ENCODE assay signal across 8 cellular contexts in genomic region chr16:76265434-76266045, GRCh38. TPM values are rescaled to one million over a fixed set of nuclear protein-coding genes. Genes with fewer than 3 reads are reported as not detected.
DNase-seq lines count a peak whose midpoint lies in the region; ATAC-seq and TF ChIP-seq lines count a peak whose summit lies in the region.

No MANE protein-coding gene starts in this region.

- no peak overlapping the region for H3K4me3 ChIP-seq in mucosa of descending colon

- intact Hi-C loops in mucosa of descending colon (cut with DNase I, micrococcal nuclease): no loop called here

- no peak overlapping the region for H3K27ac Mint-ChIP-seq in activated naive CD8-positive, alpha-beta T cell treated with anti-CD3 and anti-CD28 coated beads, Interleukin-2, amount 50 U/mL, for 24 hours
- no peak overlapping the region for H3K27ac Mint-ChIP-seq in natural killer cell treated with Interleukin-12 subunit alpha and Interleukin-12 subunit beta and Interleukin-15 and Interleukin-18, amount 100 ng/mL, for 72 hours

- ATAC-seq in GM21786 (IDR thresholded peaks at IDR 0.05; ENCODE audit: unreplicated experiment) (peak; percentile 81), mucosa of descending colon (peak; percentile 73)
- no peak for ATAC-seq in activated naive CD8-positive, alpha-beta T cell treated with anti-CD3 and anti-CD28 coated beads, Interleukin-2, amount 50 U/mL, for 24 hours
- no peak for ATAC-seq in natural killer cell treated with Interleukin-12 subunit alpha and Interleukin-12 subunit beta and Interleukin-15 and Interleukin-18, amount 100 ng/mL, for 72 hours

- no peak overlapping the region for H3K4me3 Mint-ChIP-seq in activated naive CD8-positive, alpha-beta T cell treated with anti-CD3 and anti-CD28 coated beads, Interleukin-2, amount 50 U/mL, for 24 hours
- H3K4me3 Mint-ChIP-seq in natural killer cell treated with Interleukin-12 subunit alpha and Interleukin-12 subunit beta and Interleukin-15 and Interleukin-18, amount 100 ng/mL, for 72 hours: no peak overlapping the region

- peaks cover 24% of the 10 kb centered on the region for H3K9me3 Mint-ChIP-seq in activated naive CD8-positive, alpha-beta T cell treated with anti-CD3 and anti-CD28 coated beads, Interleukin-2, amount 50 U/mL, for 24 hours
- peaks cover 10% of the 10 kb centered on the region for H3K9me3 Mint-ChIP-seq in natural killer cell treated with Interleukin-12 subunit alpha and Interleukin-12 subunit beta and Interleukin-15 and Interleukin-18, amount 100 ng/mL, for 72 hours

- TF ChIP-seq CTCF in mucosa of descending colon (IDR thresholded peaks at IDR 0.05): peak; percentile 40

- H3K27me3 Mint-ChIP-seq in activated naive CD8-positive, alpha-beta T cell treated with anti-CD3 and anti-CD28 coated beads, Interleukin-2, amount 50 U/mL, for 24 hours: peaks cover 1% of the 10 kb centered on the region
- H3K27me3 Mint-ChIP-seq in natural killer cell treated with Interleukin-12 subunit alpha and Interleukin-12 subunit beta and Interleukin-15 and Interleukin-18, amount 100 ng/mL, for 72 hours: no peaks in the 10 kb centered on the region

- H3K4me1 Mint-ChIP-seq in activated naive CD8-positive, alpha-beta T cell treated with anti-CD3 and anti-CD28 coated beads, Interleukin-2, amount 50 U/mL, for 24 hours: no peaks in the 10 kb centered on the region
- no peaks in the 10 kb centered on the region for H3K4me1 Mint-ChIP-seq in natural killer cell treated with Interleukin-12 subunit alpha and Interleukin-12 subunit beta and Interleukin-15 and Interleukin-18, amount 100 ng/mL, for 72 hours (ENCODE audit: low read depth in 2 of 2)

- peak; percentile 48 for DNase-seq in activated CD4-positive, alpha-beta T cell treated with anti-CD3 and anti-CD28 coated beads for 48 hours
- DNase-seq in activated CD4-positive, alpha-beta T cell treated with anti-CD3 and anti-CD28 coated beads for 1 hour: no peak
- DNase-seq in LHCN-M2 (ENCODE audit: low read depth) (peak; percentile 18), mucosa of descending colon (peak in 2 of 3 donors; percentile 44 to 67), NCI-H187 (lab: John Stamatoyannopoulos, UW) (no peak)
- peak; percentile 26 for DNase-seq in activated naive CD8-positive, alpha-beta T cell treated with anti-CD3 and anti-CD28 coated beads, Interleukin-2, amount 50 U/mL, for 24 hours
- DNase-seq in natural killer cell treated with Interleukin-12 subunit alpha and Interleukin-12 subunit beta and Interleukin-15 and Interleukin-18, amount 100 ng/mL, for 72 hours (ENCODE audit: low spot score): no peak

- no peaks in the 10 kb centered on the region for H3K36me3 ChIP-seq in mucosa of descending colon (ENCODE audit: low read depth)

- peaks cover under 1% of the 10 kb centered on the region for H3K36me3 Mint-ChIP-seq in activated naive CD8-positive, alpha-beta T cell treated with anti-CD3 and anti-CD28 coated beads, Interleukin-2, amount 50 U/mL, for 24 hours (ENCODE audit: low read depth)
- H3K36me3 Mint-ChIP-seq in natural killer cell treated with Interleukin-12 subunit alpha and Interleukin-12 subunit beta and Interleukin-15 and Interleukin-18, amount 100 ng/mL, for 72 hours: peaks cover 5% of the 10 kb centered on the region

- no peaks in the 10 kb centered on the region for H3K4me1 ChIP-seq in mucosa of descending colon (ENCODE audit: low read depth)

- no peaks in the 10 kb centered on the region for H3K9me3 ChIP-seq in mucosa of descending colon

RNA-seq across cellular contexts. Expression of gene CNTNAP4, which starts 11.7 kb away (rescaled TPM):
- total RNA-seq in LHCN-M2 (2014; rRNA removed) (0.06 TPM in 1 of 2 replicates, not detected in the other), mucosa of descending colon (under 1 TPM in 1 of 3 donors, not detected in 2; 0.32 TPM)
- polyA plus RNA-seq in LHCN-M2 (2012): not detected
- not detected for total RNA-seq in natural killer cell treated with Interleukin-12 subunit alpha and Interleukin-12 subunit beta and Interleukin-15 and Interleukin-18, amount 100 ng/mL, for 72 hours

Comparison
In these comparisons a context has a peak if more than half of its experiments do, and no peak if none do; other contexts are left out.
1. DNase-seq: peak in activated CD4-positive, alpha-beta T cell treated with anti-CD3 and anti-CD28 coated beads for 48 hours (single experiment), LHCN-M2 (single experiment), activated naive CD8-positive, alpha-beta T cell treated with anti-CD3 and anti-CD28 coated beads, Interleukin-2, amount 50 U/mL, for 24 hours (single experiment) and mucosa of descending colon (2 of 3); none in activated CD4-positive, alpha-beta T cell treated with anti-CD3 and anti-CD28 coated beads for 1 hour (single experiment), natural killer cell treated with Interleukin-12 subunit alpha and Interleukin-12 subunit beta and Interleukin-15 and Interleukin-18, amount 100 ng/mL, for 72 hours (single experiment) and NCI-H187 (0 of 2).
2. ATAC-seq: peak in GM21786 (single experiment) and mucosa of descending colon (single experiment); none in activated naive CD8-positive, alpha-beta T cell treated with anti-CD3 and anti-CD28 coated beads, Interleukin-2, amount 50 U/mL, for 24 hours (single experiment) and natural killer cell treated with Interleukin-12 subunit alpha and Interleukin-12 subunit beta and Interleukin-15 and Interleukin-18, amount 100 ng/mL, for 72 hours (0 of 2).